Comparison of ENCODE assay signal across 8 cellular contexts in genomic region chr13:99310382-99311031, GRCh38. TPM values are rescaled to one million over a fixed set of nuclear protein-coding genes. Genes with fewer than 3 reads are reported as not detected.
DNase-seq lines count a peak whose midpoint lies in the region; ATAC-seq and TF ChIP-seq lines count a peak whose summit lies in the region.
"Had no signal": no experiment of that assay in that cellular context is flagged by ENCODE, and none has a peak within 500 bp of the region (broad histone marks: within the 10 kb centered on the region; RNA-seq: fewer than 3 reads in every experiment).

No MANE protein-coding gene starts in this region.

- H4K20me1 ChIP-seq in smooth muscle cell (ENCODE audit: low read depth) = no peaks in the 10 kb centered on the region

- peak overlapping the region; percentile 97 for H3K27ac ChIP-seq in smooth muscle cell (ENCODE audit: low read depth)

- H3K36me3 Mint-ChIP-seq in activated naive CD8-positive, alpha-beta T cell treated with anti-CD3 and anti-CD28 coated beads, Interleukin-2, amount 50 U/mL, for 24 hours (ENCODE audit: low read depth) = peaks cover 51% of the 10 kb centered on the region

- DNase-seq in activated naive CD8-positive, alpha-beta T cell treated with anti-CD3 and anti-CD28 coated beads, Interleukin-2, amount 50 U/mL, for 24 hours = no peak
- no peak for DNase-seq in smooth muscle cell (lab: John Stamatoyannopoulos, UW; ENCODE audit: unreplicated experiment)
- DNase-seq in stimulated activated CD4-positive, alpha-beta T cell treated with anti-CD3 and anti-CD28 coated beads, Interleukin-2, amount 100 ng/mL, for 48 hours = no peak
- no peak for DNase-seq in NCI-H1436 treated with DMSO at 0.1 percent for 48 hours (lab: John Stamatoyannopoulos, UW)
- no peak for DNase-seq in NCI-H2196 (lab: John Stamatoyannopoulos, UW; ENCODE audit: unreplicated experiment)

- no peak overlapping the region for H3K4me3 ChIP-seq in smooth muscle cell
- H3K4me3 ChIP-seq: coronary artery had no signal

- H3K36me3 ChIP-seq in smooth muscle cell (ENCODE audit: low read depth) = no peaks in the 10 kb centered on the region

- ATAC-seq in GM18867 (IDR thresholded peaks at IDR 0.05; ENCODE audit: unreplicated experiment) (peak; percentile 46), HG02973 (IDR thresholded peaks at IDR 0.05; ENCODE audit: unreplicated experiment) (peak; percentile 50)
- ATAC-seq in activated naive CD8-positive, alpha-beta T cell treated with anti-CD3 and anti-CD28 coated beads, Interleukin-2, amount 50 U/mL, for 24 hours = peak; percentile 17

- TF ChIP-seq CTCF in smooth muscle cell (IDR thresholded peaks at IDR 0.05; ENCODE audit: borderline replicate concordance, insufficient read depth, poor library complexity, severe bottlenecking) = no peak

- H3K27me3 ChIP-seq in smooth muscle cell (ENCODE audit: low read depth) = no peaks in the 10 kb centered on the region

- H3K4me3 Mint-ChIP-seq in activated naive CD8-positive, alpha-beta T cell treated with anti-CD3 and anti-CD28 coated beads, Interleukin-2, amount 50 U/mL, for 24 hours = peak overlapping the region; percentile 22

- H3K9me3 Mint-ChIP-seq in activated naive CD8-positive, alpha-beta T cell treated with anti-CD3 and anti-CD28 coated beads, Interleukin-2, amount 50 U/mL, for 24 hours = no peaks in the 10 kb centered on the region

- peak overlapping the region; percentile 90 for H3K27ac Mint-ChIP-seq in activated naive CD8-positive, alpha-beta T cell treated with anti-CD3 and anti-CD28 coated beads, Interleukin-2, amount 50 U/mL, for 24 hours

- no peak overlapping the region for H2AFZ ChIP-seq in smooth muscle cell (ENCODE audit: low read depth)

- H3K4me2 ChIP-seq in smooth muscle cell = peak overlapping the region; percentile 62

- peak overlapping the region; percentile 78 for H3K9ac ChIP-seq in smooth muscle cell (ENCODE audit: low read depth)

- H3F3A ChIP-seq in smooth muscle cell (ENCODE audit: low read depth) = peaks cover 25% of the 10 kb centered on the region

- H3K79me2 ChIP-seq in smooth muscle cell (ENCODE audit: low read depth) = peaks cover 23% of the 10 kb centered on the region

- peaks cover 33% of the 10 kb centered on the region for H3K4me1 ChIP-seq in smooth muscle cell (ENCODE audit: low read depth)

- no peaks in the 10 kb centered on the region for H3K27me3 Mint-ChIP-seq in activated naive CD8-positive, alpha-beta T cell treated with anti-CD3 and anti-CD28 coated beads, Interleukin-2, amount 50 U/mL, for 24 hours

- peaks cover 93% of the 10 kb centered on the region for H3K4me1 Mint-ChIP-seq in activated naive CD8-positive, alpha-beta T cell treated with anti-CD3 and anti-CD28 coated beads, Interleukin-2, amount 50 U/mL, for 24 hours

- no peaks in the 10 kb centered on the region for H3K9me3 ChIP-seq in smooth muscle cell (replicated peaks; ENCODE audit: low read depth)

- WGBS in smooth muscle cell (ENCODE audit: low lambda C conversion rate) = 27% methylated on average over 4 of the region's 4 CpGs

RNA-seq across cellular contexts. Expression of gene GPR183, which starts 3.3 kb away (rescaled TPM):
- 33.0 and 46.4 TPM in 2 replicates for total RNA-seq in smooth muscle cell
- 26.8 and 32.4 TPM in 2 replicates for polyA plus RNA-seq in smooth muscle cell

RNA-seq across cellular contexts. Expression of gene GPR18, which starts 52.3 kb away (rescaled TPM):
- 0.36 TPM in 1 of 2 replicates, not detected in the other for total RNA-seq in smooth muscle cell
- polyA plus RNA-seq in smooth muscle cell = 0.38 TPM in 1 of 2 replicates, not detected in the other
